In the genomic region with DNA sequence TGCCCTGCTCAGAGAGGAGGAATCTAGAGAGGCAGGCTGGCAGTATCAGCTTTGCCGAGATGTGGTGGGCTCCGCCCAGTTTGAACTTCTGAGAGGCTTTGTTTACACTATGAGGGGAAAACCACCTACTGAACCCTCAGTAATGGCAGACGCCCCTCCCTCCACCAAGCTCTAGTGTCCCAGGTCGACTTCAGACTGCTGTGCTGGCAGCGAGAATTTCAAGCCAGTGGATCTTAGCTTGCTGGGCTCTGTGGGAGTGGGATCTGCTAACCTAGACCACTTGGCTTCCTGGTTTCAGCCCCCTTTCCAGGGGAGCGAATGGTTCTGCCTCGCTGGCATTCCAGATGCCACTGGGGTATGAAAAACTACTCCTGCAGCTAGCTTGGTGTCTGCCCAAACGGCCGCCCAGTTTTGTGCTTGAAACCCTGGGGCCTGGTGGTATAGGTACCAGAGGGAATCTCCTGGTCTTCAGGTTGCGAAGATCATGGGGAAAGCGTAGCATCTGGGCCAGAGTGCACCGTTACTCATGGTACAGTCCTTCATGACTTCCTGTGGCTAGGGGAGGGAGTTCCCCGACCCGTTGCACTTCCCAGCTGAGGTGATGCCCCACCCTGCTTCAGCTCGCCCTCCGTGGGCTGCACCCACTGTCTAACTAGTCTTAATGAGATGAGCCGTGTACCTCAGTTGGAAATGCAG, we compare ENCODE assay signal across 1 cellular context.
TF ChIP-seq lines count a peak whose summit lies in the region.

No MANE protein-coding gene starts in this region.

TF ChIP-seq in K562, 482 proteins besides CTCF, POLR2A, EP300 and RAD21 (continued from another document):
- TF ChIP-seq, protein P1, sequence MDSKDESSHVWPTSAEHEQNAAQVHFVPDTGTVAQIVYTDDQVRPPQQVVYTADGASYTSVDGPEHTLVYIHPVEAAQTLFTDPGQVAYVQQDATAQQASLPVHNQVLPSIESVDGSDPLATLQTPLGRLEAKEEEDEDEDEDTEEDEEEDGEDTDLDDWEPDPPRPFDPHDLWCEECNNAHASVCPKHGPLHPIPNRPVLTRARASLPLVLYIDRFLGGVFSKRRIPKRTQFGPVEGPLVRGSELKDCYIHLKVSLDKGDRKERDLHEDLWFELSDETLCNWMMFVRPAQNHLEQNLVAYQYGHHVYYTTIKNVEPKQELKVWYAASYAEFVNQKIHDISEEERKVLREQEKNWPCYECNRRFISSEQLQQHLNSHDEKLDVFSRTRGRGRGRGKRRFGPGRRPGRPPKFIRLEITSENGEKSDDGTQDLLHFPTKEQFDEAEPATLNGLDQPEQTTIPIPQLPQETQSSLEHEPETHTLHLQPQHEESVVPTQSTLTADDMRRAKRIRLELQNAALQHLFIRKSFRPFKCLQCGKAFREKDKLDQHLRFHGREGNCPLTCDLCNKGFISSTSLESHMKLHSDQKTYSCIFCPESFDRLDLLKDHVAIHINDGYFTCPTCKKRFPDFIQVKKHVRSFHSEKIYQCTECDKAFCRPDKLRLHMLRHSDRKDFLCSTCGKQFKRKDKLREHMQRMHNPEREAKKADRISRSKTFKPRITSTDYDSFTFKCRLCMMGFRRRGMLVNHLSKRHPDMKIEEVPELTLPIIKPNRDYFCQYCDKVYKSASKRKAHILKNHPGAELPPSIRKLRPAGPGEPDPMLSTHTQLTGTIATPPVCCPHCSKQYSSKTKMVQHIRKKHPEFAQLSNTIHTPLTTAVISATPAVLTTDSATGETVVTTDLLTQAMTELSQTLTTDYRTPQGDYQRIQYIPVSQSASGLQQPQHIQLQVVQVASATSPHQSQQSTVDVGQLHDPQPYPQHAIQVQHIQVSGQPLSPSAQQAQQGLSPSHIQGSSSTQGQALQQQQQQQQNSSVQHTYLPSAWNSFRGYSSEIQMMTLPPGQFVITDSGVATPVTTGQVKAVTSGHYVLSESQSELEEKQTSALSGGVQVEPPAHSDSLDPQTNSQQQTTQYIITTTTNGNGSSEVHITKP (IDR thresholded peaks at IDR 0.05; ENCODE audit: partially characterized antibody): peak; percentile 64
